ENCODE assay signal across 1 cellular context in the genomic region with DNA sequence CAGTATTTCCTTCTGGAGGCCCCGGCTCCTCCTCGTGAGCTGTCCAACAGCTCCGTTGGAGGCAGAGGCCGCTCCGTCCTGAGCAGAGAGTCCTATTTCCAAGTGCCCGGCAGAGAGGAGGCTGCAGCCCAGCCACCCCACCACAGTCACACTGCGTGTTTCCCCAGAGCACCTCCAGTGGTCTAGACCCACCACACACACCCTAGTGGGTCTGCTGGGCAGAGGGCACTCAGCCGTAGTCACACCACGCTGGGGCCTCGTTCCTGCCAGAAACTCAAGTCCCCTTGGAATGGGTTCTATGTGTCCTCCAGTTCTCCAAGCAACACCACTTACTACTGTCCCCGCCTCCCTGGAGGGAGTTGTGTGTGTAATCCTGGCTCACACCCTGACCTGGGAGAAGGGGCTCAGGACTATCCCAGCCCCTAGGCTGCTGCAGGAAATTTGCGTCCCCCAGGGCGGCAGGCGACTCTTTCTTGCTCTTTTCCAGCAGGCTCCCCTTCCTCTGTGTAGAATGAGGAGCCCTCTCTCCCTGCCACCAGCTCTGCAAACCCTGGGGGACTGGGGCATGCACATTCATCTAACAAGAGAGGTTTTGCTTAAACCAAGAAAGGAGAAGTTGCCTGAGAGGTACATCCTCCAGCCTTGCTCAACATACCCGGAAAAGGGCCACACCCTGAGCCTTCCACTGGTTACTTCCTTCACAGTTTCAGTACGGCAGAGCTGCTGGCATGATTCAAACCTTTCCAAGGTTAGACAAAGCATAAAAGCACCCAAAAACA.
TF ChIP-seq lines count a peak whose summit lies in the region.

No MANE protein-coding gene starts in this region.

TF ChIP-seq in HepG2, 621 proteins besides CTCF, POLR2A, EP300 and RAD21 (continued from another document):
- TF ChIP-seq, protein P1, sequence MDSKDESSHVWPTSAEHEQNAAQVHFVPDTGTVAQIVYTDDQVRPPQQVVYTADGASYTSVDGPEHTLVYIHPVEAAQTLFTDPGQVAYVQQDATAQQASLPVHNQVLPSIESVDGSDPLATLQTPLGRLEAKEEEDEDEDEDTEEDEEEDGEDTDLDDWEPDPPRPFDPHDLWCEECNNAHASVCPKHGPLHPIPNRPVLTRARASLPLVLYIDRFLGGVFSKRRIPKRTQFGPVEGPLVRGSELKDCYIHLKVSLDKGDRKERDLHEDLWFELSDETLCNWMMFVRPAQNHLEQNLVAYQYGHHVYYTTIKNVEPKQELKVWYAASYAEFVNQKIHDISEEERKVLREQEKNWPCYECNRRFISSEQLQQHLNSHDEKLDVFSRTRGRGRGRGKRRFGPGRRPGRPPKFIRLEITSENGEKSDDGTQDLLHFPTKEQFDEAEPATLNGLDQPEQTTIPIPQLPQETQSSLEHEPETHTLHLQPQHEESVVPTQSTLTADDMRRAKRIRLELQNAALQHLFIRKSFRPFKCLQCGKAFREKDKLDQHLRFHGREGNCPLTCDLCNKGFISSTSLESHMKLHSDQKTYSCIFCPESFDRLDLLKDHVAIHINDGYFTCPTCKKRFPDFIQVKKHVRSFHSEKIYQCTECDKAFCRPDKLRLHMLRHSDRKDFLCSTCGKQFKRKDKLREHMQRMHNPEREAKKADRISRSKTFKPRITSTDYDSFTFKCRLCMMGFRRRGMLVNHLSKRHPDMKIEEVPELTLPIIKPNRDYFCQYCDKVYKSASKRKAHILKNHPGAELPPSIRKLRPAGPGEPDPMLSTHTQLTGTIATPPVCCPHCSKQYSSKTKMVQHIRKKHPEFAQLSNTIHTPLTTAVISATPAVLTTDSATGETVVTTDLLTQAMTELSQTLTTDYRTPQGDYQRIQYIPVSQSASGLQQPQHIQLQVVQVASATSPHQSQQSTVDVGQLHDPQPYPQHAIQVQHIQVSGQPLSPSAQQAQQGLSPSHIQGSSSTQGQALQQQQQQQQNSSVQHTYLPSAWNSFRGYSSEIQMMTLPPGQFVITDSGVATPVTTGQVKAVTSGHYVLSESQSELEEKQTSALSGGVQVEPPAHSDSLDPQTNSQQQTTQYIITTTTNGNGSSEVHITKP (CRISPR knock-in tag; IDR thresholded peaks at IDR 0.05; ENCODE audit: low read depth) = no peak
- TF ChIP-seq ZNF740 (CRISPR knock-in tag; IDR thresholded peaks at IDR 0.05) = no peak
- TF ChIP-seq CCDC6 (CRISPR knock-in tag; IDR thresholded peaks at IDR 0.05) = no peak
- no peak for TF ChIP-seq ZSCAN22 (CRISPR knock-in tag; IDR thresholded peaks at IDR 0.05)
- TF ChIP-seq ZNF337 (CRISPR knock-in tag; IDR thresholded peaks at IDR 0.05; ENCODE audit: borderline replicate concordance, low read depth) = no peak
- TF ChIP-seq ZNF747 (CRISPR knock-in tag; IDR thresholded peaks at IDR 0.05; ENCODE audit: borderline replicate concordance) = no peak
- TF ChIP-seq ZNF335 (CRISPR knock-in tag; IDR thresholded peaks at IDR 0.05) = no peak
- TF ChIP-seq TAF15 (IDR thresholded peaks at IDR 0.05; ENCODE audit: low read depth, low read length, poor library complexity, severe bottlenecking) = no peak
- TF ChIP-seq ZNF782 (CRISPR knock-in tag; IDR thresholded peaks at IDR 0.05; ENCODE audit: borderline replicate concordance) = no peak
- TF ChIP-seq, protein P2, sequence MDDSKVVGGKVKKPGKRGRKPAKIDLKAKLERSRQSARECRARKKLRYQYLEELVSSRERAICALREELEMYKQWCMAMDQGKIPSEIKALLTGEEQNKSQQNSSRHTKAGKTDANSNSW (CRISPR knock-in tag; IDR thresholded peaks at IDR 0.05; ENCODE audit: borderline replicate concordance) = no peak
- TF ChIP-seq ZZZ3 (CRISPR knock-in tag; IDR thresholded peaks at IDR 0.05; ENCODE audit: borderline replicate concordance) = no peak
- no peak for TF ChIP-seq ZNF281 (CRISPR knock-in tag; IDR thresholded peaks at IDR 0.05; ENCODE audit: borderline replicate concordance)
- TF ChIP-seq ZBTB8A (CRISPR knock-in tag; IDR thresholded peaks at IDR 0.05; ENCODE audit: borderline replicate concordance, low read depth) = no peak
- TF ChIP-seq STAT5B (CRISPR knock-in tag; IDR thresholded peaks at IDR 0.05) = no peak
- TF ChIP-seq GTF3A (CRISPR knock-in tag; conservative IDR thresholded peaks at IDR 0.05) = no peak
- no peak for TF ChIP-seq RFX3 (CRISPR knock-in tag; IDR thresholded peaks at IDR 0.05)
- TF ChIP-seq LCORL (IDR thresholded peaks at IDR 0.05) = no peak
- TF ChIP-seq LCORL (CRISPR knock-in tag; IDR thresholded peaks at IDR 0.05) = no peak
- TF ChIP-seq PHB2 (IDR thresholded peaks at IDR 0.05; ENCODE audit: partially characterized antibody) = no peak
